In the genomic region with DNA sequence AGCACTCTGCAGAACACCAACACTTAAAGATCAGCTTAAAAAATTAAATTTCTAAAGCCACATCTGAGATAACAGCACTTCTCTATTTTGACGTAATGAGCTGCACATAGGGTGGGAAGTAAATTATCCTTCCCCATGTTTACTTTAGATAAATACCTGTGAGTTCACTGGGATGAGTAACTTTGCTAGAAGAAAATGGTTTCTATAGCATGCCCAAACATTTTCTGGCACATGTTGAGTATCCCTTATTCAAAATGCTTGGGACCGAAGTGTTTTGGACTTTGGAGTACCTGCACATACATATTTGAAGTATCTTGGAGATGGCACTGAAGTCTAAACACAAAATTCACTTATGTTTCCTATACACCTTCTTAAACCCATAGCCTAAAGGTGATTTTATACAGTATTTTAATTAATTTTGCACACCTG, we compare ENCODE assay signal across 11 cellular contexts. TPM values are rescaled to one million over a fixed set of nuclear protein-coding genes. Genes with fewer than 3 reads are reported as not detected.
DNase-seq lines count a peak whose midpoint lies in the region; ATAC-seq and TF ChIP-seq lines count a peak whose summit lies in the region.
"Had no signal": no experiment of that assay in that cellular context is flagged by ENCODE, and none has a peak within 500 bp of the region (broad histone marks: within the 10 kb centered on the region; RNA-seq: fewer than 3 reads in every experiment).

No MANE protein-coding gene starts in this region.

- H3K27me3 ChIP-seq in left ventricle myocardium inferior (ENCODE audit: low read depth) (no peaks in the 10 kb centered on the region), right lobe of liver (no peaks in the 10 kb centered on the region), vagina (no peaks in the 10 kb centered on the region)

- in situ Hi-C loops in astrocyte of the spinal cord (cut with HindIII; ENCODE audit: low sequenced_read_pairs) = no loop called here

- H3K9me3 ChIP-seq in left ventricle myocardium inferior (replicated peaks) (no peaks in the 10 kb centered on the region), right lobe of liver (no peaks in the 10 kb centered on the region), vagina (no peaks in the 10 kb centered on the region)

- peaks cover 4% of the 10 kb centered on the region for H3K27me3 Mint-ChIP-seq in endothelial cell (ENCODE audit: unreplicated experiment)

- intact Hi-C loops in left ventricle myocardium inferior (cut with micrococcal nuclease) (loop anchor here (10.0 kb wide), 1 partner anchor 299 kb away; no protein-coding TSS in a partner anchor), left cardiac atrium (cut with DNase I) (no loop called here), right lobe of liver (cut with DNase I) (no loop called here), vagina (cut with DNase I) (no loop called here)

- H3K27ac Mint-ChIP-seq in endothelial cell (ENCODE audit: unreplicated experiment) = no peak overlapping the region

- H3K4me1 ChIP-seq in left ventricle myocardium inferior (peaks cover 100% of the 10 kb centered on the region), right lobe of liver (peaks cover 0 to 76% (median 20%) of the 10 kb centered on the region in 4 donors), vagina (peaks cover 94% of the 10 kb centered on the region)

- TF ChIP-seq CTCF in left ventricle myocardium inferior (IDR thresholded peaks at IDR 0.05; ENCODE audit: borderline replicate concordance) = no peak
- no peak for TF ChIP-seq CTCF in astrocyte of the spinal cord (IDR thresholded peaks at IDR 0.05; ENCODE audit: low read depth, low read length)
- TF ChIP-seq CTCF in right lobe of liver (IDR thresholded peaks at IDR 0.05) = no peak
- no peak for TF ChIP-seq CTCF in vagina (IDR thresholded peaks at IDR 0.05)
- TF ChIP-seq CTCF in endothelial cell (IDR thresholded peaks at IDR 0.05; ENCODE audit: unreplicated experiment) = no peak

- peak; percentile 27 for TF ChIP-seq POLR2A in right lobe of liver (IDR thresholded peaks at IDR 0.05)
- no peak for TF ChIP-seq POLR2A in vagina (IDR thresholded peaks at IDR 0.05)

- 23% methylated on average over 2 of the region's 2 CpGs for WGBS in right lobe of liver (ENCODE audit: insufficient coverage, low coverage, low lambda C conversion rate, missing lambda C conversion rate)

- H3K27ac ChIP-seq in left ventricle myocardium inferior (replicated peaks) (peak overlapping the region; percentile 98), right lobe of liver (peak overlapping the region in 2 of 3 donors; percentile 5 to 6), vagina (peak overlapping the region; percentile 34)

- DNase-seq in left ventricle myocardium inferior (no peak), left cardiac atrium (no peak), astrocyte of the spinal cord (ENCODE audit: low read depth, low spot score) (peak; percentile 28), right lobe of liver (no peak), vagina (ENCODE audit: extremely low spot score in 2 of 2) (no peak), medulla oblongata (ENCODE audit: extremely low spot score) (no peak), endothelial cell (ENCODE audit: low spot score) (no peak), NCI-H774 (lab: John Stamatoyannopoulos, UW) (no peak)
- DNase-seq: H9, kidney, NCI-H748 treated with DMSO at 0.1 percent for 48 hours had no signal

- H3K4me1 Mint-ChIP-seq in endothelial cell (ENCODE audit: unreplicated experiment) = peaks cover 26% of the 10 kb centered on the region

- H3K36me3 Mint-ChIP-seq in endothelial cell (ENCODE audit: low read depth, unreplicated experiment) = peaks cover 69% of the 10 kb centered on the region

- H3K36me3 ChIP-seq in left ventricle myocardium inferior = peaks cover 99% of the 10 kb centered on the region
- H3K36me3 ChIP-seq in right lobe of liver = peaks cover 50 to 100% (median 87%) of the 10 kb centered on the region in 4 donors
- H3K36me3 ChIP-seq in vagina = peaks cover 6 to 100% of the 10 kb centered on the region in 2 donors

- H3K4me3 Mint-ChIP-seq in endothelial cell (ENCODE audit: unreplicated experiment) = no peak overlapping the region

- peak overlapping the region; percentile 94 for H3K4me3 ChIP-seq in left ventricle myocardium inferior
- no peak overlapping the region for H3K4me3 ChIP-seq in astrocyte of the spinal cord (ENCODE audit: low read depth, low read length)
- peak overlapping the region in 1 of 3 donors; percentile 1 for H3K4me3 ChIP-seq in right lobe of liver
- peak overlapping the region; percentile 11 to 88 for H3K4me3 ChIP-seq in vagina

- H3K9me3 Mint-ChIP-seq in endothelial cell (ENCODE audit: unreplicated experiment) = no peaks in the 10 kb centered on the region
- H3K9me3 Mint-ChIP-seq: H9 had no signal

- no peak for ATAC-seq in left cardiac atrium
- no peak for ATAC-seq in right lobe of liver

RNA-seq across cellular contexts. Expression of gene SLC38A2, which starts 6.6 kb away (rescaled TPM):
- 129 TPM for total RNA-seq in left ventricle myocardium inferior
- 100 to 1,000 TPM; 122 to 202 TPM for total RNA-seq in left cardiac atrium
- 100 to 1,000 TPM in 5 of 6 experiments, 10 to 100 TPM in 1; 77.0 to 463 (median 290) TPM for total RNA-seq in right lobe of liver
- total RNA-seq in vagina = 352 TPM
- 249 TPM for total RNA-seq in endothelial cell (ENCODE audit: unreplicated experiment)

Comparison
In these comparisons a context has a peak if more than half of its experiments do, and no peak if none do; other contexts are left out.
1. H3K27ac ChIP-seq: peak in every context shown above with its lines; median percentile 98 in left ventricle myocardium inferior; 34 in vagina; 6 in right lobe of liver.